ENCODE assay signal across 9 cellular contexts in the genomic region with DNA sequence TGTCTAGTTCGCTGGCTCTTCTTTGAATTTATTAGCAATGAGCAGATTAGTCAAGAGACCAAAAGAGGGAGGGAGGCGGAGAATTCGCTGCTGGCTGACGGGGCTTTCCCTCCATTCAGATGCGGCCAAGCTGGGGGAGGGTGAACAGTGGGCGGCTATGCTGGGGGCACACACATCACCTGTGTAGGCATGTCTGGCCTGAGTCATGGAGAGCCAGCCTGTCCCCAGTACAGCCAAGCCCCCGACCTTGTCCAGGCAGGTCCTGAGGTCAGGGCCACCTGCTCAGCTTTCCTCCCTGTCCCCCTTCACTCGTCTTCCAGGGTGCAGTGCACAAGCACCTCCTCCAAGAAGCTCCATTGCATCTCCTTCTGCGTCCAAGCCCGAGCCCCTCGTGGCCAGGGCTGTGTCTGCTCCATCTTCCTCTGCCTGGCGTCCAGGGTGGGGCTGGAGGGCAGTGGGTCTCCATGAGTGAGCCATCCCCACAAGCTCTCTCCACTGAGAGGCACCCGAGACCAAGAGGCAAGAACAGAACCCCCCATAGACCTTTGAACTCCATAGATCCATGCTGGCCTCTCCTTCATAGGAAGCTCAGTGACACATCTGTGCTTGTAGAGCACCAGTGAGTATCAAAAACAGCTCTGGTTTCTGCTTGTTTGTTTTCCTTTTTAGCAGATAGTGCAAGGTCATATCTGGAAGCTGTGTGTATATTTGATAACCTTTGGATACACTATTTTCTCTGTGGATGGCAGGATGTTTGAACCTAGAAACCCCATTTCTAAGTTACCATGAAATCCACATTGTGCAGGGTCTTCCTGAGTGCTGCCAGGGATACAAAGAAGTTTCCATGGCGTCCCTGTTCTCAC. TPM values are rescaled to one million over a fixed set of nuclear protein-coding genes. Genes with fewer than 3 reads are reported as not detected.
DNase-seq lines count a peak whose midpoint lies in the region; ATAC-seq and FAIRE-seq lines count a peak whose summit lies in the region.
"Had no signal": no experiment of that assay in that cellular context is flagged by ENCODE, and none has a peak within 500 bp of the region (broad histone marks: within the 10 kb centered on the region; RNA-seq: fewer than 3 reads in every experiment).

No MANE protein-coding gene starts in this region.

- peak overlapping the region in 1 of 2 donors; percentile 37 for H3K9ac ChIP-seq in mucosa of rectum (ENCODE audit: low read depth in 1 of 2, low read length in 2 of 2)

- no peaks in the 10 kb centered on the region for H3K27me3 ChIP-seq in mucosa of rectum (ENCODE audit: control insufficient read depth in 2 of 2, insufficient read depth in 2 of 2, low read length in 2 of 2)

- no peak overlapping the region for H3K4me3 ChIP-seq in mucosa of rectum (ENCODE audit: low read length in 2 of 2)

- intact Hi-C loops in Right ventricle myocardium inferior (cut with DNase I) = no loop called here
- intact Hi-C loops in cardiac septum (cut with DNase I) = no loop called here

- H3K9me3 ChIP-seq in mucosa of rectum (ENCODE audit: control insufficient read depth in 2 of 2, low read length in 2 of 2) = no peaks in the 10 kb centered on the region

- peak; percentile 82 for FAIRE-seq in urothelium cell line (lab: Jason Lieb, UNC)

- peaks cover 21 to 52% of the 10 kb centered on the region in 2 donors for H3K4me1 ChIP-seq in mucosa of rectum (ENCODE audit: control insufficient read depth in 2 of 2, insufficient read depth in 2 of 2, low read length in 2 of 2)

- ATAC-seq in Right ventricle myocardium inferior = no peak
- ATAC-seq: activated T-cell treated with anti-CD3 and anti-CD28 coated beads, Interleukin-2, amount 50 U/mL, for 4 hours had no signal

- peak overlapping the region; percentile 39 to 63 for H3K27ac ChIP-seq in mucosa of rectum (ENCODE audit: low read depth in 2 of 2, low read length in 2 of 2)

- peak; percentile 63 for DNase-seq in Right ventricle myocardium inferior (ENCODE audit: missing footprints)
- no peak for DNase-seq in cardiac septum (ENCODE audit: low spot score)
- peak; percentile 50 for DNase-seq in dermis blood vessel endothelial cell
- no peak for DNase-seq in urothelium cell line (ENCODE audit: low spot score)
- no peak for DNase-seq in HuH-7 (ENCODE audit: low spot score)
- no peak for DNase-seq in NCI-H1694 (lab: John Stamatoyannopoulos, UW)
- no peak for DNase-seq in activated CD4-positive, alpha-beta T cell treated with anti-CD3 and anti-CD28 coated beads for 48 hours
- DNase-seq: activated T-cell treated with anti-CD3 and anti-CD28 coated beads, Interleukin-2, amount 50 U/mL, for 4 hours had no signal

- H3K36me3 ChIP-seq in mucosa of rectum (ENCODE audit: control insufficient read depth in 2 of 2, insufficient read depth in 2 of 2, low read length in 2 of 2) = peaks cover 3 to 5% of the 10 kb centered on the region in 2 donors

RNA-seq across cellular contexts. Expression of a gene that starts 1.9 kb away (rescaled TPM):
- total RNA-seq in Right ventricle myocardium inferior (33.0 TPM), cardiac septum (45.5 TPM), dermis blood vessel endothelial cell (174 and 360 TPM in 2 replicates)

RNA-seq across cellular contexts. Expression of a gene that starts 20.2 kb away (rescaled TPM):
- total RNA-seq in Right ventricle myocardium inferior = 13.7 TPM
- total RNA-seq in cardiac septum = 14.9 TPM
- 53.6 and 54.4 TPM in 2 replicates for total RNA-seq in dermis blood vessel endothelial cell

RNA-seq across cellular contexts. Expression of a gene that starts 20.9 kb away (rescaled TPM):
- total RNA-seq in Right ventricle myocardium inferior (91.5 TPM), cardiac septum (47.5 TPM), dermis blood vessel endothelial cell (13.1 and 24.8 TPM in 2 replicates)

Comparison
In these comparisons a context has a peak if more than half of its experiments do, and no peak if none do; other contexts are left out.
1. DNase-seq: peak in Right ventricle myocardium inferior (single experiment) and dermis blood vessel endothelial cell (single experiment); none in cardiac septum (single experiment), urothelium cell line (single experiment), HuH-7 (single experiment), NCI-H1694 (single experiment) and activated CD4-positive, alpha-beta T cell treated with anti-CD3 and anti-CD28 coated beads for 48 hours (single experiment).